35 cellular contexts compared by ENCODE assay signal in genomic region chr2:228082571-228082970, GRCh38.
"Had no signal": no experiment of that assay in that cellular context is flagged by ENCODE, and none has a peak within 500 bp of the region (broad histone marks: within the 10 kb centered on the region; RNA-seq: fewer than 3 reads in every experiment).

No MANE protein-coding gene starts in this region.

- H3K4me3 ChIP-seq: MG63 had no signal

- H3K9me3 ChIP-seq: MG63 had no signal

- DNase-seq: Karpas-422, Kasumi-1, MG63, MM.1S, MV-4-11, NCI-H1048, NCI-H1092, NCI-H1092 treated with DMSO at 0.1 percent for 48 hours, NCI-H1105, NCI-H1105 treated with DMSO at 0.1 percent for 48 hours, NCI-H1417, NCI-H1417 treated with DMSO at 0.1 percent for 48 hours, NCI-H1436, NCI-H1436 treated with DMSO at 0.1 percent for 48 hours, NCI-H146, NCI-H1694, NCI-H1694 treated with DMSO at 0.1 percent for 48 hours, NCI-H187, NCI-H187 treated with DMSO at 0.1 percent for 48 hours, NCI-H1930, NCI-H2029, NCI-H2029 treated with DMSO at 0.1 percent for 48 hours, NCI-H2081, NCI-H2081 treated with DMSO at 0.1 percent for 48 hours, NCI-H2107, NCI-H2171, NCI-H2171 treated with DMSO at 0.1 percent for 48 hours, NCI-H2227 treated with DMSO at 0.1 percent for 48 hours, NCI-H226, NCI-H345, NCI-H446, NCI-H446 treated with DMSO at 0.1 percent for 48 hours, NCI-H510A, NCI-H510A treated with DMSO at 0.1 percent for 48 hours, NCI-H524 had no signal

- H3K27me3 ChIP-seq: MG63 had no signal

- H3K36me3 ChIP-seq: MG63 had no signal
